In genomic region chr12:47785887-47786661, GRCh38 we compare ENCODE assay signal across 14 cellular contexts. TPM values are rescaled to one million over a fixed set of nuclear protein-coding genes. Genes with fewer than 3 reads are reported as not detected.
DNase-seq lines count a peak whose midpoint lies in the region; ATAC-seq and TF ChIP-seq lines count a peak whose summit lies in the region.
"Had no signal": no experiment of that assay in that cellular context is flagged by ENCODE, and none has a peak within 500 bp of the region (broad histone marks: within the 10 kb centered on the region; RNA-seq: fewer than 3 reads in every experiment).

No MANE protein-coding gene starts in this region.

- no peak for DNase-seq in activated CD8-positive, alpha-beta memory T cell treated with anti-CD3 and anti-CD28 coated beads, Interleukin-2, amount 10 ng/mL, durations not matched to agents 7 days and 5 days
- no peak for DNase-seq in activated CD8-positive, alpha-beta memory T cell treated with anti-CD3 and anti-CD28 coated beads, Interleukin-2, amount 50 U/mL, for 4 hours
- DNase-seq in activated naive CD8-positive, alpha-beta T cell treated with anti-CD3 and anti-CD28 coated beads, Interleukin-2, amount 50 U/mL, for 24 hours = no peak
- DNase-seq in stomach (no peak), prostate gland (ENCODE audit: low spot score) (no peak), DMS153 treated with DMSO at 0.1 percent for 48 hours (lab: John Stamatoyannopoulos, UW; ENCODE audit: unreplicated experiment) (no peak)
- DNase-seq: NCI-H1930, T1000, testis had no signal

- 75 to 86% (median 79%) methylated on average over 9 to 11 of the region's 11 CpGs for WGBS in stomach, 5 donors
- WGBS in prostate gland = 82% methylated on average over 11 of the region's 11 CpGs

- ATAC-seq in activated CD8-positive, alpha-beta memory T cell treated with anti-CD3 and anti-CD28 coated beads, Interleukin-2, amount 10 ng/mL, durations not matched to agents 7 days and 5 days = no peak
- peak; percentile 71 for ATAC-seq in activated naive CD8-positive, alpha-beta T cell treated with anti-CD3 and anti-CD28 coated beads, Interleukin-2, amount 50 U/mL, for 24 hours
- ATAC-seq in HG02678 (IDR thresholded peaks at IDR 0.05; ENCODE audit: unreplicated experiment) = no peak
- ATAC-seq: A549 had no signal

- H3K9me3 Mint-ChIP-seq in activated CD8-positive, alpha-beta memory T cell treated with anti-CD3 and anti-CD28 coated beads, Interleukin-2, amount 10 ng/mL, durations not matched to agents 7 days and 5 days (ENCODE audit: low read depth) = no peaks in the 10 kb centered on the region
- no peaks in the 10 kb centered on the region for H3K9me3 Mint-ChIP-seq in activated naive CD8-positive, alpha-beta T cell treated with anti-CD3 and anti-CD28 coated beads, Interleukin-2, amount 50 U/mL, for 24 hours
- H3K9me3 Mint-ChIP-seq: brain had no signal

- H3K27me3 ChIP-seq in layer of hippocampus (ENCODE audit: control insufficient read depth, insufficient read depth, low read length) (no peaks in the 10 kb centered on the region), stomach (no peaks in the 10 kb centered on the region), prostate gland (replicated peaks; ENCODE audit: insufficient read depth) (no peaks in the 10 kb centered on the region)
- H3K27me3 ChIP-seq: testis had no signal

- no peak for TF ChIP-seq POLR2A in stomach (IDR thresholded peaks at IDR 0.05)
- TF ChIP-seq POLR2A in prostate gland (IDR thresholded peaks at IDR 0.05) = no peak

- CTCF ChIA-PET in activated CD8-positive, alpha-beta memory T cell treated with anti-CD3 and anti-CD28 coated beads, Interleukin-2, amount 10 ng/mL, durations not matched to agents 7 days and 5 days (lab: Charles Lee) = interaction anchor here (1.5 to 11.5 kb wide), 7 partner anchors 9 to 71 kb away, joined by 4 to 80 read pairs (median 5); no protein-coding TSS in a partner anchor

- no peaks in the 10 kb centered on the region for H3K27me3 Mint-ChIP-seq in activated CD8-positive, alpha-beta memory T cell treated with anti-CD3 and anti-CD28 coated beads, Interleukin-2, amount 10 ng/mL, durations not matched to agents 7 days and 5 days
- no peaks in the 10 kb centered on the region for H3K27me3 Mint-ChIP-seq in activated naive CD8-positive, alpha-beta T cell treated with anti-CD3 and anti-CD28 coated beads, Interleukin-2, amount 50 U/mL, for 24 hours
- H3K27me3 Mint-ChIP-seq: brain had no signal

- H3K4me3 Mint-ChIP-seq in activated CD8-positive, alpha-beta memory T cell treated with anti-CD3 and anti-CD28 coated beads, Interleukin-2, amount 10 ng/mL, durations not matched to agents 7 days and 5 days = no peak overlapping the region
- no peak overlapping the region for H3K4me3 Mint-ChIP-seq in activated naive CD8-positive, alpha-beta T cell treated with anti-CD3 and anti-CD28 coated beads, Interleukin-2, amount 50 U/mL, for 24 hours
- H3K4me3 Mint-ChIP-seq: brain had no signal

- no peak for TF ChIP-seq EP300 in stomach (IDR thresholded peaks at IDR 0.05)

- intact Hi-C loops in stomach (cut with DNase I; ENCODE audit: low total_unique reads) = no loop called here
- intact Hi-C loops in prostate gland (cut with DNase I) = no loop called here

- H3K4me3 ChIP-seq in stomach (no peak overlapping the region), prostate gland (no peak overlapping the region)
- H3K4me3 ChIP-seq: A549, testis had no signal

- peak overlapping the region; percentile 15 for H3K27ac Mint-ChIP-seq in activated CD8-positive, alpha-beta memory T cell treated with anti-CD3 and anti-CD28 coated beads, Interleukin-2, amount 10 ng/mL, durations not matched to agents 7 days and 5 days
- peak overlapping the region; percentile 87 for H3K27ac Mint-ChIP-seq in activated naive CD8-positive, alpha-beta T cell treated with anti-CD3 and anti-CD28 coated beads, Interleukin-2, amount 50 U/mL, for 24 hours

- no peak for TF ChIP-seq CTCF in stomach (IDR thresholded peaks at IDR 0.05)
- no peak for TF ChIP-seq CTCF in prostate gland (IDR thresholded peaks at IDR 0.05)

- no peaks in the 10 kb centered on the region for H3K9me3 ChIP-seq in stomach
- H3K9me3 ChIP-seq in prostate gland = no peaks in the 10 kb centered on the region
- H3K9me3 ChIP-seq: A549, testis had no signal

- H3K36me3 Mint-ChIP-seq in activated CD8-positive, alpha-beta memory T cell treated with anti-CD3 and anti-CD28 coated beads, Interleukin-2, amount 10 ng/mL, durations not matched to agents 7 days and 5 days = peaks cover 47% of the 10 kb centered on the region
- peaks cover 65% of the 10 kb centered on the region for H3K36me3 Mint-ChIP-seq in activated naive CD8-positive, alpha-beta T cell treated with anti-CD3 and anti-CD28 coated beads, Interleukin-2, amount 50 U/mL, for 24 hours (ENCODE audit: low read depth)

- H3K27ac ChIP-seq in layer of hippocampus (ENCODE audit: low read depth, low read length) (peak overlapping the region; percentile 16), stomach (peak overlapping the region in 3 of 5 donors; percentile 52 to 61 (median 54)), prostate gland (no peak overlapping the region)
- H3K27ac ChIP-seq: A549, HL-60 had no signal

- no peaks in the 10 kb centered on the region for H3K4me1 Mint-ChIP-seq in activated CD8-positive, alpha-beta memory T cell treated with anti-CD3 and anti-CD28 coated beads, Interleukin-2, amount 10 ng/mL, durations not matched to agents 7 days and 5 days
- H3K4me1 Mint-ChIP-seq in activated naive CD8-positive, alpha-beta T cell treated with anti-CD3 and anti-CD28 coated beads, Interleukin-2, amount 50 U/mL, for 24 hours = peaks cover 32% of the 10 kb centered on the region
- H3K4me1 Mint-ChIP-seq: brain had no signal

- peaks cover 82 to 100% (median 99%) of the 10 kb centered on the region in 4 donors for H3K36me3 ChIP-seq in stomach
- H3K36me3 ChIP-seq in prostate gland = peaks cover 28 to 47% of the 10 kb centered on the region in 2 donors

- H3K4me1 ChIP-seq in stomach (peaks cover 0 to 32% (median 10%) of the 10 kb centered on the region in 4 donors), prostate gland (replicated peaks) (peaks cover 12% of the 10 kb centered on the region)
- H3K4me1 ChIP-seq: A549 had no signal

RNA-seq across cellular contexts. Expression of gene SLC48A1, which starts 13.0 kb away (rescaled TPM):
- 10 to 100 TPM; 13.9 to 18.5 TPM for total RNA-seq in activated CD8-positive, alpha-beta memory T cell treated with anti-CD3 and anti-CD28 coated beads, Interleukin-2, amount 10 ng/mL, durations not matched to agents 7 days and 5 days
- 10 to 100 TPM in 3 of 5 donors, 1 to 10 TPM in 2; 2.3 to 29.0 (median 18.1) TPM for total RNA-seq in stomach
- 10 to 100 TPM in 1 of 3 donors, 1 to 10 TPM in 2; 6.3 to 18.2 (median 9.4) TPM for polyA plus RNA-seq in stomach
- total RNA-seq in prostate gland = 10 to 100 TPM; 39.0 to 52.5 TPM

RNA-seq across cellular contexts. Expression of gene RAPGEF3, which starts 27.4 kb away (rescaled TPM):
- 1 to 10 TPM; 1.5 to 1.9 TPM for total RNA-seq in activated CD8-positive, alpha-beta memory T cell treated with anti-CD3 and anti-CD28 coated beads, Interleukin-2, amount 10 ng/mL, durations not matched to agents 7 days and 5 days
- total RNA-seq in stomach (100 to 1,000 TPM in 1 of 5 donors, 10 to 100 TPM in 4; 15.9 to 114 (median 25.0) TPM), prostate gland (10 to 100 TPM; 19.1 to 28.5 TPM)
- polyA plus RNA-seq in stomach = 10 to 100 TPM; 21.2 to 33.1 (median 22.9) TPM

RNA-seq across cellular contexts. Expression of gene HDAC7, which starts 33.6 kb away (rescaled TPM):
- 100 to 1,000 TPM; 226 to 284 TPM for total RNA-seq in activated CD8-positive, alpha-beta memory T cell treated with anti-CD3 and anti-CD28 coated beads, Interleukin-2, amount 10 ng/mL, durations not matched to agents 7 days and 5 days
- total RNA-seq in stomach (100 to 1,000 TPM in 2 of 5 donors, 10 to 100 TPM in 3; 32.1 to 313 (median 66.5) TPM), prostate gland (10 to 100 TPM; 39.5 to 67.7 TPM)
- polyA plus RNA-seq in stomach = 10 to 100 TPM; 22.8 to 30.7 (median 28.6) TPM

Comparison
In these comparisons a context has a peak if more than half of its experiments do, and no peak if none do; other contexts are left out.
1. H3K27ac ChIP-seq: peak in layer of hippocampus (single experiment) and stomach (3 of 5); none in prostate gland (0 of 2).
2. RNA of gene RAPGEF3, which starts 27.4 kb away (total RNA-seq): 19.1 to 28.5 TPM in prostate gland and 15.9 to 114 TPM in stomach; 1.5 to 1.9 TPM in activated CD8-positive, alpha-beta memory T cell treated with anti-CD3 and anti-CD28 coated beads, Interleukin-2, amount 10 ng/mL, durations not matched to agents 7 days and 5 days; every median in the first group is over 4 times any median in the second.